1 cellular context compared by ENCODE assay signal in the genomic region with DNA sequence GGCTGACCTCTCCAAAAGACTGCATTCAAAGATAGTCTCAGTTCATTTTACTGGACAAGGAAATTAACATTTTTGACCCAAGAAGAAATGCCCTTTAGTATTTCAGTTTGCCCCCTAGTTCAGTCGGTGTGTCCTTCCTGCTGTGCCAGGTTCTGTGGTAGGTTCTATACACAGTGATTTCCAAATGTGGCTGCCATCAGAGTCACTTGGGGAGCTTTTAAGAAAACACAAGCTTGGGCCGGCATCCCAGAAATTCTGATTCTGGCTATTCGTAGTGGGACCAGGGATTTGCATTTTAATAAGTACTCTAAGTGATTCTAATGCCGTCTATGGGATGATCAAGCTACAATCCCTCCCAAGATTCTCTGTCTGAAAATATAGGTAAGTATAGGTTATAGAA.
TF ChIP-seq lines count a peak whose summit lies in the region.

No MANE protein-coding gene starts in this region.

TF ChIP-seq in IMR-90, 13 proteins besides CTCF, POLR2A, EP300 and RAD21:
- TF ChIP-seq BHLHE40 (IDR thresholded peaks at IDR 0.05; ENCODE audit: low read depth, low read length) = no peak
- no peak for TF ChIP-seq CHD1 (IDR thresholded peaks at IDR 0.05; ENCODE audit: low read depth, low read length)
- no peak for TF ChIP-seq SMC3 (IDR thresholded peaks at IDR 0.05; ENCODE audit: low read depth, low read length)
- no peak for TF ChIP-seq RFX5 (IDR thresholded peaks at IDR 0.05; ENCODE audit: low read depth, low read length)
- TF ChIP-seq ELK1 (IDR thresholded peaks at IDR 0.05; ENCODE audit: borderline replicate concordance, low read depth, low read length) = no peak
- no peak for TF ChIP-seq MAZ (IDR thresholded peaks at IDR 0.05; ENCODE audit: borderline replicate concordance, low read depth, low read length)
- TF ChIP-seq NFE2L2 (IDR thresholded peaks at IDR 0.05; ENCODE audit: low read depth, low read length) = no peak
- no peak for TF ChIP-seq CEBPB (IDR thresholded peaks at IDR 0.05; ENCODE audit: low read depth, low read length)
- TF ChIP-seq USF2 (IDR thresholded peaks at IDR 0.05; ENCODE audit: low read depth, low read length) = no peak
- no peak for TF ChIP-seq FOS (IDR thresholded peaks at IDR 0.05; ENCODE audit: low read depth, low read length)
- no peak for TF ChIP-seq RCOR1 (IDR thresholded peaks at IDR 0.05; ENCODE audit: insufficient replicate concordance, low read length)
